16 cellular contexts compared by ENCODE assay signal in the genomic region with DNA sequence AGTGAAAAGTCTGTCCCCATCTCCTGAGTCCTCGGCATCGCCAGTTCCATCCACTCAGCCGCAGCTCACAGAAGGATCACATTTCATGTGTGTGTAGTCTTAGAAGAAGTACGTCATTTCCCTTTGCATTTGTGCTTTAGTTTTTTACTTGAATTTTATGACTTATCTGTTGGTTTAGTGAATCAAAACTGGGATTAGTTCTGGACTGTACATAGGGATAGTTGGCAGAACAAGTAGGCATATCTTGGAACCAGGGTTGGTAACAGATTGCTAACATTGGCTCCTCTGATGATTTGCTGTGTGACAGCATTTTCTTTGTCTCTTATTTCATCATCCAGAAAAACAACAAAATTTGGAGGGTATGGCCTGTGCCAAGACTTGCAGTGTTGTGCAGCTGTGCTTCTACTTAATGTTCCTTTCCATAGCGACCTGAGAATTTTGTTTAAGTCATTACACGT.
DNase-seq lines count a peak whose midpoint lies in the region; ATAC-seq, FAIRE-seq and TF ChIP-seq lines count a peak whose summit lies in the region.
"Had no signal": no experiment of that assay in that cellular context is flagged by ENCODE, and none has a peak within 500 bp of the region (broad histone marks: within the 10 kb centered on the region; RNA-seq: fewer than 3 reads in every experiment).

No MANE protein-coding gene starts in this region.

- intact Hi-C loops in Right ventricle myocardium superior (cut with DNase I) (no loop called here), cardiac septum (cut with DNase I) (loop anchor here (10.0 kb wide), 1 partner anchor 85 kb away; no protein-coding TSS in a partner anchor), left ventricle myocardium superior (cut with micrococcal nuclease) (no loop called here)

- no peaks in the 10 kb centered on the region for H3K27me3 ChIP-seq in bronchial epithelial cell (ENCODE audit: control insufficient read depth, insufficient read depth, low read length)
- H3K27me3 ChIP-seq: suprapubic skin had no signal

- no peak for FAIRE-seq in bronchial epithelial cell (lab: Jason Lieb, UNC)
- FAIRE-seq: colon had no signal

- H3K36me3 ChIP-seq in bronchial epithelial cell (ENCODE audit: control insufficient read depth, insufficient read depth, low read length), result no peaks in the 10 kb centered on the region

- no peak for DNase-seq in Right ventricle myocardium superior
- no peak for DNase-seq in cardiac septum (ENCODE audit: low spot score)
- peak; percentile 85 for DNase-seq in bronchial epithelial cell (ENCODE audit: low read depth)
- no peak for DNase-seq in left ventricle myocardium superior
- DNase-seq in COLO829 (ENCODE audit: low spot score), result no peak
- DNase-seq: activated CD4-positive, alpha-beta T cell treated with anti-CD3 and anti-CD28 coated beads, Interleukin-2, amount 10 ng/mL, durations not matched to agents 7 days and 5 days; activated effector memory CD4-positive, alpha-beta T cell treated with anti-CD3 and anti-CD28 coated beads, Interleukin-2, amount 50 U/mL, for 16 hours; mammary epithelial cell; NCI-H1092 treated with DMSO at 0.1 percent for 48 hours; psoas muscle; SW 1271 had no signal

- ATAC-seq in Right ventricle myocardium superior (ENCODE audit: poor library complexity), result peak; percentile 42
- ATAC-seq in left ventricle myocardium superior, result peak; percentile 66
- ATAC-seq in GM19328 (IDR thresholded peaks at IDR 0.05; ENCODE audit: unreplicated experiment), result no peak
- no peak for ATAC-seq in GM18511 (IDR thresholded peaks at IDR 0.05; ENCODE audit: unreplicated experiment)
- ATAC-seq in HG03460 (IDR thresholded peaks at IDR 0.05; ENCODE audit: unreplicated experiment), result no peak

- TF ChIP-seq CTCF in bronchial epithelial cell (IDR thresholded peaks at IDR 0.05; ENCODE audit: insufficient read depth, low read length, severe bottlenecking), result no peak

- no peak overlapping the region for H3K4me3 ChIP-seq in bronchial epithelial cell (ENCODE audit: low read depth, low read length)
- H3K4me3 ChIP-seq: psoas muscle, suprapubic skin had no signal

Comparison
In these comparisons a context has a peak if more than half of its experiments do, and no peak if none do; other contexts are left out.
1. ATAC-seq: peak in Right ventricle myocardium superior (single experiment) and left ventricle myocardium superior (single experiment); none in GM19328 (single experiment), GM18511 (single experiment) and HG03460 (single experiment).